ENCODE assay signal across 1 cellular context in the genomic region with DNA sequence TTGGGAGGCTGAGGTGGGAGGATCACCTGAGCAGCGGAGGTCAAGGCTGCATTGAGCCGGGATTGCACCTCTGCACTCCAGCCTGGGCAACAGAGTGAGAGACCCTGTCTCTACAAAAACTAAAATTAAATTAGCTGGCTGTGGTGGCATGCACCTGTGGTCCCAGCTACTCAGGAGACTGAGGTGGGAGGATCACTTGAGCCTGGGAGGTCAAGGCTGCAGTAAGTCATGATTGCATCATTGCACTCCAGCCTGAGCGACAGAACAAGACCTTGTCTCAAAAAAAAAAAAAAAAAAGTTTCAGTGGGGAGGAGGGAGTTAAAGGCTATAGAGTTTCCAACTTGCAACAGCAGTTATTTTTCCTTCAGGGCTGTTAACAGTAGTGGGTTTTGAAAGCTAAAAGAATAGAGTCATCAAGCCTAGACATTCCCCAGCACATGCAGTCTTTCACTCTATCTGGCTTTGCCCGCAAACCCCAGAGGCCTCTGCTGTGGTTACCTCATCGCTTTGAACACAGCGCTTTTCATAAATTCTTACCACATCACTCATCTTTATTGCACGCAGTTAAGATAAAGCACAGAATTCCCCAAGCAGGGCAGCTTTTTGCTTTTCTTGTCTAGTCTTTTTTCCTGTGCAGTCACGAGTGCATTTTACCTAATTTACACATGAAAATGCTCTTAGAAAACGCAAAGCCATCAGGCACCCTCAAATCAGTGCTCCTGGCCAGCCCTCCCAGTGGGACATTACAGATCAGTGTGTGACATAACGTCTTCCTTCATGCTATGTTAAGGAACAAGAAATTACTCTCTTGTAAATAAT.
TF ChIP-seq lines count a peak whose summit lies in the region.

No MANE protein-coding gene starts in this region.

TF ChIP-seq in K562, 482 proteins besides CTCF, POLR2A, EP300 and RAD21 (continued from another document):
- TF ChIP-seq ZNF347 (CRISPR knock-in tag; IDR thresholded peaks at IDR 0.05; ENCODE audit: low read depth) (no peak), SMARCA4 (IDR thresholded peaks at IDR 0.05) (no peak; the same call in 1 of the 2 replicates), ZNF785 (CRISPR knock-in tag; IDR thresholded peaks at IDR 0.05) (no peak), ATF6 (CRISPR knock-in tag; IDR thresholded peaks at IDR 0.05) (no peak), RNF219 (CRISPR knock-in tag; IDR thresholded peaks at IDR 0.05) (no peak), XRCC5 (IDR thresholded peaks at IDR 0.05; ENCODE audit: low read depth, low read length) (no peak), NFATC3 (IDR thresholded peaks at IDR 0.05) (no peak), KAT8 (IDR thresholded peaks at IDR 0.05; ENCODE audit: low read depth) (no peak), HDAC1 (IDR thresholded peaks at IDR 0.05) (no peak; a peak in 1 of 4 replicates), SUPT5H (IDR thresholded peaks at IDR 0.05) (no peak), CEBPG (CRISPR knock-in tag; IDR thresholded peaks at IDR 0.05) (peak; percentile 82), CEBPG (tag; conservative IDR thresholded peaks at IDR 0.05 in 1 of 2, IDR thresholded peaks at IDR 0.05 in 1 of 2) (peak; percentile 91), ZNF668 (CRISPR knock-in tag; IDR thresholded peaks at IDR 0.05) (no peak), SPI1 (IDR thresholded peaks at IDR 0.05; ENCODE audit: borderline replicate concordance, low read depth, low read length) (no peak), LARP7 (IDR thresholded peaks at IDR 0.05) (no peak), MYBL2 (IDR thresholded peaks at IDR 0.05; ENCODE audit: low read depth) (no peak), MYBL2 (CRISPR knock-in tag; IDR thresholded peaks at IDR 0.05; ENCODE audit: borderline replicate concordance) (no peak), CBX2 (IDR thresholded peaks at IDR 0.05; ENCODE audit: insufficient read depth, low read length, poor library complexity, severe bottlenecking) (no peak), RBM15 (IDR thresholded peaks at IDR 0.05; ENCODE audit: insufficient read depth, low read length) (no peak)
- TF ChIP-seq, protein P1, sequence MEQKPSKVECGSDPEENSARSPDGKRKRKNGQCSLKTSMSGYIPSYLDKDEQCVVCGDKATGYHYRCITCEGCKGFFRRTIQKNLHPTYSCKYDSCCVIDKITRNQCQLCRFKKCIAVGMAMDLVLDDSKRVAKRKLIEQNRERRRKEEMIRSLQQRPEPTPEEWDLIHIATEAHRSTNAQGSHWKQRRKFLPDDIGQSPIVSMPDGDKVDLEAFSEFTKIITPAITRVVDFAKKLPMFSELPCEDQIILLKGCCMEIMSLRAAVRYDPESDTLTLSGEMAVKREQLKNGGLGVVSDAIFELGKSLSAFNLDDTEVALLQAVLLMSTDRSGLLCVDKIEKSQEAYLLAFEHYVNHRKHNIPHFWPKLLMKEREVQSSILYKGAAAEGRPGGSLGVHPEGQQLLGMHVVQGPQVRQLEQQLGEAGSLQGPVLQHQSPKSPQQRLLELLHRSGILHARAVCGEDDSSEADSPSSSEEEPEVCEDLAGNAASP (IDR thresholded peaks at IDR 0.05): no peak
- TF ChIP-seq, protein P2, sequence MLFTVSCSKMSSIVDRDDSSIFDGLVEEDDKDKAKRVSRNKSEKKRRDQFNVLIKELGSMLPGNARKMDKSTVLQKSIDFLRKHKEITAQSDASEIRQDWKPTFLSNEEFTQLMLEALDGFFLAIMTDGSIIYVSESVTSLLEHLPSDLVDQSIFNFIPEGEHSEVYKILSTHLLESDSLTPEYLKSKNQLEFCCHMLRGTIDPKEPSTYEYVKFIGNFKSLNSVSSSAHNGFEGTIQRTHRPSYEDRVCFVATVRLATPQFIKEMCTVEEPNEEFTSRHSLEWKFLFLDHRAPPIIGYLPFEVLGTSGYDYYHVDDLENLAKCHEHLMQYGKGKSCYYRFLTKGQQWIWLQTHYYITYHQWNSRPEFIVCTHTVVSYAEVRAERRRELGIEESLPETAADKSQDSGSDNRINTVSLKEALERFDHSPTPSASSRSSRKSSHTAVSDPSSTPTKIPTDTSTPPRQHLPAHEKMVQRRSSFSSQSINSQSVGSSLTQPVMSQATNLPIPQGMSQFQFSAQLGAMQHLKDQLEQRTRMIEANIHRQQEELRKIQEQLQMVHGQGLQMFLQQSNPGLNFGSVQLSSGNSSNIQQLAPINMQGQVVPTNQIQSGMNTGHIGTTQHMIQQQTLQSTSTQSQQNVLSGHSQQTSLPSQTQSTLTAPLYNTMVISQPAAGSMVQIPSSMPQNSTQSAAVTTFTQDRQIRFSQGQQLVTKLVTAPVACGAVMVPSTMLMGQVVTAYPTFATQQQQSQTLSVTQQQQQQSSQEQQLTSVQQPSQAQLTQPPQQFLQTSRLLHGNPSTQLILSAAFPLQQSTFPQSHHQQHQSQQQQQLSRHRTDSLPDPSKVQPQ (CRISPR knock-in tag; IDR thresholded peaks at IDR 0.05; ENCODE audit: borderline replicate concordance): no peak
- TF ChIP-seq, protein P3, sequence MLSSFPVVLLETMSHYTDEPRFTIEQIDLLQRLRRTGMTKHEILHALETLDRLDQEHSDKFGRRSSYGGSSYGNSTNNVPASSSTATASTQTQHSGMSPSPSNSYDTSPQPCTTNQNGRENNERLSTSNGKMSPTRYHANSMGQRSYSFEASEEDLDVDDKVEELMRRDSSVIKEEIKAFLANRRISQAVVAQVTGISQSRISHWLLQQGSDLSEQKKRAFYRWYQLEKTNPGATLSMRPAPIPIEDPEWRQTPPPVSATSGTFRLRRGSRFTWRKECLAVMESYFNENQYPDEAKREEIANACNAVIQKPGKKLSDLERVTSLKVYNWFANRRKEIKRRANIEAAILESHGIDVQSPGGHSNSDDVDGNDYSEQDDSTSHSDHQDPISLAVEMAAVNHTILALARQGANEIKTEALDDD (IDR thresholded peaks at IDR 0.05): no peak
- TF ChIP-seq, protein P4, sequence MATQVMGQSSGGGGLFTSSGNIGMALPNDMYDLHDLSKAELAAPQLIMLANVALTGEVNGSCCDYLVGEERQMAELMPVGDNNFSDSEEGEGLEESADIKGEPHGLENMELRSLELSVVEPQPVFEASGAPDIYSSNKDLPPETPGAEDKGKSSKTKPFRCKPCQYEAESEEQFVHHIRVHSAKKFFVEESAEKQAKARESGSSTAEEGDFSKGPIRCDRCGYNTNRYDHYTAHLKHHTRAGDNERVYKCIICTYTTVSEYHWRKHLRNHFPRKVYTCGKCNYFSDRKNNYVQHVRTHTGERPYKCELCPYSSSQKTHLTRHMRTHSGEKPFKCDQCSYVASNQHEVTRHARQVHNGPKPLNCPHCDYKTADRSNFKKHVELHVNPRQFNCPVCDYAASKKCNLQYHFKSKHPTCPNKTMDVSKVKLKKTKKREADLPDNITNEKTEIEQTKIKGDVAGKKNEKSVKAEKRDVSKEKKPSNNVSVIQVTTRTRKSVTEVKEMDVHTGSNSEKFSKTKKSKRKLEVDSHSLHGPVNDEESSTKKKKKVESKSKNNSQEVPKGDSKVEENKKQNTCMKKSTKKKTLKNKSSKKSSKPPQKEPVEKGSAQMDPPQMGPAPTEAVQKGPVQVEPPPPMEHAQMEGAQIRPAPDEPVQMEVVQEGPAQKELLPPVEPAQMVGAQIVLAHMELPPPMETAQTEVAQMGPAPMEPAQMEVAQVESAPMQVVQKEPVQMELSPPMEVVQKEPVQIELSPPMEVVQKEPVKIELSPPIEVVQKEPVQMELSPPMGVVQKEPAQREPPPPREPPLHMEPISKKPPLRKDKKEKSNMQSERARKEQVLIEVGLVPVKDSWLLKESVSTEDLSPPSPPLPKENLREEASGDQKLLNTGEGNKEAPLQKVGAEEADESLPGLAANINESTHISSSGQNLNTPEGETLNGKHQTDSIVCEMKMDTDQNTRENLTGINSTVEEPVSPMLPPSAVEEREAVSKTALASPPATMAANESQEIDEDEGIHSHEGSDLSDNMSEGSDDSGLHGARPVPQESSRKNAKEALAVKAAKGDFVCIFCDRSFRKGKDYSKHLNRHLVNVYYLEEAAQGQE (CRISPR knock-in tag; IDR thresholded peaks at IDR 0.05; ENCODE audit: low read depth): no peak
